Comparison of ENCODE assay signal across 25 cellular contexts in genomic region chr9:125544474-125544873, GRCh38.
DNase-seq lines count a peak whose midpoint lies in the region; ATAC-seq, FAIRE-seq and TF ChIP-seq lines count a peak whose summit lies in the region.
"Had no signal": no experiment of that assay in that cellular context is flagged by ENCODE, and none has a peak within 500 bp of the region (broad histone marks: within the 10 kb centered on the region; RNA-seq: fewer than 3 reads in every experiment).

No MANE protein-coding gene starts in this region.

- H3K4me2 ChIP-seq in GM23248 (ENCODE audit: unreplicated experiment), result peak overlapping the region; percentile 34
- peak overlapping the region; percentile 64 for H3K4me2 ChIP-seq in astrocyte (ENCODE audit: low read length)
- H3K4me2 ChIP-seq: neural progenitor cell had no signal

- H3K27me3 Mint-ChIP-seq in astrocyte (ENCODE audit: low read depth, unreplicated experiment), result no peaks in the 10 kb centered on the region
- no peaks in the 10 kb centered on the region for H3K27me3 Mint-ChIP-seq in effector memory CD8-positive, alpha-beta T cell
- H3K27me3 Mint-ChIP-seq: activated CD8-positive, alpha-beta memory T cell treated with anti-CD3 and anti-CD28 coated beads, Interleukin-2, amount 10 ng/mL, durations not matched to agents 7 days and 5 days; activated naive CD4-positive, alpha-beta T cell treated with anti-CD3 and anti-CD28 coated beads, Interleukin-2, amount 50 U/mL, for 24 hours; dendritic cell treated with granulocyte-macrophage colony-stimulating factor and Interleukin-4, amounts not matched to agents 40 ng/mL and 50 ng/mL, for 4 days had no signal

- no peaks in the 10 kb centered on the region for H3K9me2 ChIP-seq in GM23248 (ENCODE audit: insufficient read depth)

- no peak for TF ChIP-seq POLR2A in stomach (IDR thresholded peaks at IDR 0.05)

- TF ChIP-seq CTCF in astrocyte (IDR thresholded peaks at IDR 0.05; ENCODE audit: insufficient read depth, low read depth, low read length) (no peak), stomach (IDR thresholded peaks at IDR 0.05) (no peak)

- peaks cover 6% of the 10 kb centered on the region for H3K36me3 Mint-ChIP-seq in astrocyte (ENCODE audit: low read depth, unreplicated experiment)
- H3K36me3 Mint-ChIP-seq in effector memory CD8-positive, alpha-beta T cell (ENCODE audit: insufficient read depth), result peaks cover 14% of the 10 kb centered on the region

- H3K9ac ChIP-seq in GM23248 (no peak overlapping the region), astrocyte (ENCODE audit: low read length) (no peak overlapping the region)
- H3K9ac ChIP-seq: neural progenitor cell had no signal

- H3K9me3 Mint-ChIP-seq in astrocyte (ENCODE audit: unreplicated experiment), result no peaks in the 10 kb centered on the region
- no peaks in the 10 kb centered on the region for H3K9me3 Mint-ChIP-seq in effector memory CD8-positive, alpha-beta T cell
- H3K9me3 Mint-ChIP-seq: activated naive CD4-positive, alpha-beta T cell treated with anti-CD3 and anti-CD28 coated beads, Interleukin-2, amount 50 U/mL, for 24 hours; activated T-helper 1 cell treated with anti-CD3 and anti-CD28 coated beads, Interleukin-12 subunit alpha, Interleukin-12 subunit beta, Interleukin-2, Interleukin-4 antibody, amounts not matched to agents 30 ng/mL and 10 ng/mL and 1 ng/mL, durations not matched to agents 14 hours and 24 hours and 36 hours; dendritic cell treated with granulocyte-macrophage colony-stimulating factor and Interleukin-4, amounts not matched to agents 40 ng/mL and 50 ng/mL, for 4 days; neural progenitor cell had no signal

- H3K9me3 ChIP-seq in GM23248 (ENCODE audit: low read depth) (no peaks in the 10 kb centered on the region), astrocyte (ENCODE audit: insufficient read depth, low read depth, low read length) (no peaks in the 10 kb centered on the region), stomach (no peaks in the 10 kb centered on the region)
- H3K9me3 ChIP-seq: gastrocnemius medialis had no signal

- peak overlapping the region; percentile 37 for H3K27ac ChIP-seq in GM23248
- peak overlapping the region; percentile 65 for H3K27ac ChIP-seq in astrocyte (ENCODE audit: low read depth, low read length)
- peak overlapping the region; percentile 47 for H3K27ac ChIP-seq in layer of hippocampus (ENCODE audit: low read depth, low read length)
- H3K27ac ChIP-seq in stomach, result peak overlapping the region; percentile 61 to 84 (median 78)
- H3K27ac ChIP-seq: gastrocnemius medialis, neural progenitor cell had no signal

- H3K36me3 ChIP-seq in GM23248 (ENCODE audit: low read depth) (no peaks in the 10 kb centered on the region), astrocyte (ENCODE audit: insufficient read depth, low read length) (peaks cover 3% of the 10 kb centered on the region), stomach (peaks cover 0 to 8% (median 0%) of the 10 kb centered on the region in 4 donors)
- H3K36me3 ChIP-seq: gastrocnemius medialis, neural progenitor cell had no signal

- no peak overlapping the region for H2AFZ ChIP-seq in GM23248
- H2AFZ ChIP-seq in astrocyte (ENCODE audit: low read depth, low read length), result no peak overlapping the region
- H2AFZ ChIP-seq: neural progenitor cell had no signal

- no peak for FAIRE-seq in astrocyte (lab: Jason Lieb, UNC)
- FAIRE-seq: GM12892, H1, K562 had no signal

- in situ Hi-C loops in GM23248 (cut with MboI), result no loop called here

- intact Hi-C loops in stomach (cut with DNase I; ENCODE audit: low total_unique reads), result no loop called here

- H3K27ac Mint-ChIP-seq in astrocyte (ENCODE audit: unreplicated experiment), result no peak overlapping the region
- no peak overlapping the region for H3K27ac Mint-ChIP-seq in effector memory CD8-positive, alpha-beta T cell
- H3K27ac Mint-ChIP-seq: activated CD8-positive, alpha-beta memory T cell treated with anti-CD3 and anti-CD28 coated beads, Interleukin-2, amount 10 ng/mL, durations not matched to agents 7 days and 5 days; activated naive CD4-positive, alpha-beta T cell treated with anti-CD3 and anti-CD28 coated beads, Interleukin-2, amount 50 U/mL, for 24 hours; activated T-helper 1 cell treated with anti-CD3 and anti-CD28 coated beads, Interleukin-12 subunit alpha, Interleukin-12 subunit beta, Interleukin-2, Interleukin-4 antibody, amounts not matched to agents 30 ng/mL and 10 ng/mL and 1 ng/mL, durations not matched to agents 14 hours and 24 hours and 36 hours; dendritic cell treated with granulocyte-macrophage colony-stimulating factor and Interleukin-4, amounts not matched to agents 40 ng/mL and 50 ng/mL, for 4 days; neural progenitor cell had no signal

- 75% methylated on average over 4 of the region's 4 CpGs for WGBS in GM23248 (ENCODE audit: low coverage in 1 of 2, low lambda C conversion rate in 2 of 2, missing lambda C conversion rate in 2 of 2), 2 experiments
- whole genome bisulfite sequencing in stomach, 5 donors, result 60 to 86% (median 73%) methylated on average over 4 of the region's 4 CpGs

- H3K27me3 ChIP-seq in GM23248 (replicated peaks; ENCODE audit: insufficient read depth) (no peaks in the 10 kb centered on the region), astrocyte (ENCODE audit: insufficient read depth, low read length) (no peaks in the 10 kb centered on the region), layer of hippocampus (ENCODE audit: control insufficient read depth, insufficient read depth, low read length) (no peaks in the 10 kb centered on the region), stomach (no peaks in the 10 kb centered on the region)
- H3K27me3 ChIP-seq: gastrocnemius medialis, neural progenitor cell had no signal

- H4K20me1 ChIP-seq in GM23248 (ENCODE audit: insufficient read depth), result no peaks in the 10 kb centered on the region
- H4K20me1 ChIP-seq in astrocyte (ENCODE audit: insufficient read depth, low read length), result peaks cover 8% of the 10 kb centered on the region

- H3K4me3 ChIP-seq in GM23248 (no peak overlapping the region), astrocyte (ENCODE audit: insufficient read depth, low read depth, low read length) (no peak overlapping the region), stomach (no peak overlapping the region)
- H3K4me3 ChIP-seq: gastrocnemius medialis, K562, neural progenitor cell had no signal

- H3K4me3 Mint-ChIP-seq in astrocyte (ENCODE audit: unreplicated experiment), result no peak overlapping the region
- H3K4me3 Mint-ChIP-seq in effector memory CD8-positive, alpha-beta T cell, result no peak overlapping the region
- H3K4me3 Mint-ChIP-seq: activated CD8-positive, alpha-beta memory T cell treated with anti-CD3 and anti-CD28 coated beads, Interleukin-2, amount 10 ng/mL, durations not matched to agents 7 days and 5 days; activated naive CD4-positive, alpha-beta T cell treated with anti-CD3 and anti-CD28 coated beads, Interleukin-2, amount 50 U/mL, for 24 hours; activated T-helper 1 cell treated with anti-CD3 and anti-CD28 coated beads, Interleukin-12 subunit alpha, Interleukin-12 subunit beta, Interleukin-2, Interleukin-4 antibody, amounts not matched to agents 30 ng/mL and 10 ng/mL and 1 ng/mL, durations not matched to agents 14 hours and 24 hours and 36 hours; dendritic cell treated with granulocyte-macrophage colony-stimulating factor and Interleukin-4, amounts not matched to agents 40 ng/mL and 50 ng/mL, for 4 days; neural progenitor cell had no signal

- H3K4me1 Mint-ChIP-seq in astrocyte (ENCODE audit: low read depth, unreplicated experiment), result peaks cover 11% of the 10 kb centered on the region
- no peaks in the 10 kb centered on the region for H3K4me1 Mint-ChIP-seq in effector memory CD8-positive, alpha-beta T cell (ENCODE audit: low read depth in 2 of 2)
- H3K4me1 Mint-ChIP-seq: activated CD8-positive, alpha-beta memory T cell treated with anti-CD3 and anti-CD28 coated beads, Interleukin-2, amount 10 ng/mL, durations not matched to agents 7 days and 5 days had no signal

- H3K79me2 ChIP-seq in GM23248 (ENCODE audit: insufficient read depth), result peaks cover 35% of the 10 kb centered on the region; the same call in 1 of the 2 replicates
- peaks cover 6% of the 10 kb centered on the region for H3K79me2 ChIP-seq in astrocyte (ENCODE audit: insufficient read depth, low read length)

- no peak for TF ChIP-seq EP300 in stomach (IDR thresholded peaks at IDR 0.05)

- no peak for DNase-seq in GM23248
- DNase-seq in astrocyte (ENCODE audit: low read depth), result no peak
- no peak for DNase-seq in stomach
- DNase-seq in effector memory CD8-positive, alpha-beta T cell, result no peak
- no peak for DNase-seq in 8988T
- DNase-seq: activated CD4-positive, alpha-beta T cell treated with anti-CD3 and anti-CD28 coated beads for 48 hours; activated CD8-positive, alpha-beta memory T cell treated with anti-CD3 and anti-CD28 coated beads, Interleukin-2, amount 10 ng/mL, durations not matched to agents 7 days and 5 days; gastrocnemius medialis; kidney glomerular epithelial cell; midbrain; MM.1S; NCI-H226; NCI-H774; SIG-M5; stimulated activated CD8-positive, alpha-beta memory T cell treated with anti-CD3 and anti-CD28 coated beads, Interleukin-4, amount 100 ng/mL, for 48 hours had no signal

- H3K4me1 ChIP-seq in GM23248 (ENCODE audit: insufficient read depth), result peaks cover 32% of the 10 kb centered on the region
- H3K4me1 ChIP-seq in astrocyte (ENCODE audit: insufficient read depth, low read length), result peaks cover 31% of the 10 kb centered on the region
- H3K4me1 ChIP-seq in stomach, result peaks cover 36 to 80% (median 58%) of the 10 kb centered on the region in 4 donors

- ATAC-seq in GM19328 (IDR thresholded peaks at IDR 0.05; ENCODE audit: unreplicated experiment) (no peak), HG02642 (IDR thresholded peaks at IDR 0.05; ENCODE audit: poor library complexity, unreplicated experiment) (no peak)
- no peak for ATAC-seq in effector memory CD8-positive, alpha-beta T cell (replicated peaks)
- ATAC-seq: activated CD8-positive, alpha-beta memory T cell treated with anti-CD3 and anti-CD28 coated beads, Interleukin-2, amount 10 ng/mL, durations not matched to agents 7 days and 5 days; gastrocnemius medialis; K562 had no signal

- H3F3A ChIP-seq in GM23248 (ENCODE audit: insufficient read depth), result peaks cover 20% of the 10 kb centered on the region
